9 cellular contexts compared by ENCODE assay signal in genomic region chr4:38621004-38621684, GRCh38. TPM values are rescaled to one million over a fixed set of nuclear protein-coding genes. Genes with fewer than 3 reads are reported as not detected.
DNase-seq lines count a peak whose midpoint lies in the region; ATAC-seq, FAIRE-seq and TF ChIP-seq lines count a peak whose summit lies in the region.
"Had no signal": no experiment of that assay in that cellular context is flagged by ENCODE, and none has a peak within 500 bp of the region (broad histone marks: within the 10 kb centered on the region; RNA-seq: fewer than 3 reads in every experiment).

No MANE protein-coding gene starts in this region.

- H3K14ac ChIP-seq in H1 (ENCODE audit: insufficient read length): no peak overlapping the region

- H3K27me3 ChIP-seq in H1 (replicated peaks in 1 of 4; ENCODE audit: control insufficient read depth in 3 of 4, extremely low read depth in 1 of 4, insufficient read depth in 3 of 4, low read length in 3 of 4) (no peaks in the 10 kb centered on the region), psoas muscle (ENCODE audit: insufficient read depth in 3 of 3, low read length in 2 of 3) (no peaks in the 10 kb centered on the region)

- H2BK20ac ChIP-seq in H1 (ENCODE audit: low read length): no peak overlapping the region

- H3K79me2 ChIP-seq in H1 (ENCODE audit: control insufficient read depth in 1 of 2, insufficient read depth in 2 of 2, low read length in 2 of 2): no peaks in the 10 kb centered on the region

- no peak for TF ChIP-seq CTCF in H1 (IDR thresholded peaks at IDR 0.05; ENCODE audit: control extremely low read depth in 1 of 3, insufficient read depth in 1 of 3, low read depth in 1 of 3, low read length in 3 of 3)
- no peak for TF ChIP-seq CTCF in psoas muscle (IDR thresholded peaks at IDR 0.05)

- CTCF ChIA-PET in H1 (lab: Charles Lee; ENCODE audit: partially characterized antibody): interaction anchor here (1.1 to 1.7 kb wide), 2 partner anchors 11 to 54 kb away, joined by 5 to 10 read pairs; no protein-coding TSS in a partner anchor

- POLR2A ChIA-PET in H1 (lab: Charles Lee; ENCODE audit: partially characterized antibody): no interaction called here

- H3K79me1 ChIP-seq in H1 (ENCODE audit: low read depth, low read length): no peaks in the 10 kb centered on the region

- ATAC-seq in psoas muscle (peak; percentile 88 to 98 (median 96)), HG03175 (IDR thresholded peaks at IDR 0.05; ENCODE audit: unreplicated experiment) (no peak), GM19328 (IDR thresholded peaks at IDR 0.05; ENCODE audit: unreplicated experiment) (no peak)
- no peak for ATAC-seq in activated T-helper 17 cell treated with anti-CD3 and anti-CD28 coated beads, Interleukin-2, amount 50 U/mL, for 72 hours (replicated peaks)

- intact Hi-C loops in psoas muscle (cut with DNase I): no loop called here

- DNase-seq in GM03348 (ENCODE audit: low spot score) (peak; percentile 75), NCI-H345 treated with DMSO at 0.1 percent for 48 hours (lab: John Stamatoyannopoulos, UW; ENCODE audit: unreplicated experiment) (peak; percentile 15), H1 (ENCODE audit: low read depth in 1 of 2, low spot score in 2 of 2) (peak in 1 of 2 experiments; percentile 20), psoas muscle (no peak), NCI-H1048 (lab: John Stamatoyannopoulos, UW) (no peak)

- WGBS in H1 (ENCODE audit: extremely low coverage in 1 of 2, insufficient coverage in 1 of 2, insufficient read length in 1 of 2, insufficient replicate concordance in 2 of 2, low coverage in 1 of 2, low lambda C conversion rate in 2 of 2, missing lambda C conversion rate in 1 of 2), 2 experiments: 86% methylated on average over 9 of the region's 9 CpGs; no CpG with 5 or more reads in 1 of the 2 experiments
- 76 to 79% (median 77%) methylated on average over 9 of the region's 9 CpGs for WGBS in psoas muscle, 3 donors

- H3K27me3 Mint-ChIP-seq in activated T-helper 17 cell treated with anti-CD3 and anti-CD28 coated beads, Interleukin-2, amount 50 U/mL, for 72 hours: no peaks in the 10 kb centered on the region

- peak overlapping the region; percentile 23; the same call in 1 of the 2 replicates for H2AFZ ChIP-seq in H1 (ENCODE audit: low read length)

- H4K91ac ChIP-seq in H1 (replicated peaks; ENCODE audit: insufficient read length, low read length): no peak overlapping the region

- H3K9me3 Mint-ChIP-seq in activated T-helper 17 cell treated with anti-CD3 and anti-CD28 coated beads, Interleukin-2, amount 50 U/mL, for 72 hours: no peaks in the 10 kb centered on the region
- H3K9me3 Mint-ChIP-seq: nephron had no signal

- no peaks in the 10 kb centered on the region for H3K9me3 ChIP-seq in H1 (ENCODE audit: insufficient read depth in 2 of 2, low read depth in 1 of 2, low read length in 1 of 2)
- H3K9me3 ChIP-seq in psoas muscle: no peaks in the 10 kb centered on the region

- no peaks in the 10 kb centered on the region for H3K23me2 ChIP-seq in H1 (ENCODE audit: low read depth, low read length)

- H3K27ac ChIP-seq in H1 (ENCODE audit: low read depth, low read length) (no peak overlapping the region), psoas muscle (peak overlapping the region; percentile 78)

- H3K4me3 ChIP-seq in H1 (ENCODE audit: extremely low read depth in 1 of 4, insufficient read depth in 2 of 4, low read depth in 3 of 4, low read length in 4 of 4) (no peak overlapping the region), psoas muscle (no peak overlapping the region)

- TF ChIP-seq EP300 in H1 (IDR thresholded peaks at IDR 0.05; ENCODE audit: borderline replicate concordance in 1 of 2, low read depth in 2 of 2, low read length in 2 of 2): no peak

- no peak overlapping the region for H2BK5ac ChIP-seq in H1 (ENCODE audit: low read depth, low read length)

- no peaks in the 10 kb centered on the region for H3K36me3 ChIP-seq in H1 (ENCODE audit: control insufficient read depth in 2 of 4, insufficient read depth in 4 of 4, low read length in 3 of 4)
- no peaks in the 10 kb centered on the region for H3K36me3 ChIP-seq in psoas muscle (ENCODE audit: insufficient read depth in 1 of 2, low read depth in 1 of 2)

- H3K27ac Mint-ChIP-seq in activated T-helper 17 cell treated with anti-CD3 and anti-CD28 coated beads, Interleukin-2, amount 50 U/mL, for 72 hours: no peak overlapping the region
- H3K27ac Mint-ChIP-seq: nephron had no signal

- no peak for TF ChIP-seq POLR2A in H1 (IDR thresholded peaks at IDR 0.05; ENCODE audit: control extremely low read depth in 1 of 2, low read depth in 2 of 2, low read length in 2 of 2)

- no peak for FAIRE-seq in H1 (lab: Jason Lieb, UNC)

- no peaks in the 10 kb centered on the region for H3K4me1 ChIP-seq in H1 (replicated peaks in 1 of 4; ENCODE audit: control insufficient read depth in 3 of 4, insufficient read depth in 4 of 4, low read length in 3 of 4)
- peaks cover 21% of the 10 kb centered on the region for H3K4me1 ChIP-seq in psoas muscle

- H2BK15ac ChIP-seq in H1 (ENCODE audit: low read length): no peak overlapping the region

- H4K8ac ChIP-seq in H1 (ENCODE audit: extremely low read depth, insufficient read depth, low read length): no peak overlapping the region; the same call in 1 of the 2 replicates

- no peak overlapping the region for H3K4me2 ChIP-seq in H1 (ENCODE audit: insufficient read depth in 1 of 2, low read depth in 2 of 2, low read length in 2 of 2)

- no peak overlapping the region for H4K5ac ChIP-seq in H1 (ENCODE audit: insufficient read length, low read depth, low read length)

- no peaks in the 10 kb centered on the region for H3K36me3 Mint-ChIP-seq in activated T-helper 17 cell treated with anti-CD3 and anti-CD28 coated beads, Interleukin-2, amount 50 U/mL, for 72 hours (ENCODE audit: low read depth)

- no peaks in the 10 kb centered on the region for H4K20me1 ChIP-seq in H1 (replicated peaks in 1 of 2; ENCODE audit: control insufficient read depth in 1 of 2, insufficient read depth in 2 of 2, low read length in 2 of 2)

- H3K9ac ChIP-seq in H1 (replicated peaks in 1 of 4; ENCODE audit: extremely low read depth in 1 of 4, low read depth in 3 of 4, low read length in 3 of 4): no peak overlapping the region

- peaks cover 5% of the 10 kb centered on the region for H3K4me1 Mint-ChIP-seq in activated T-helper 17 cell treated with anti-CD3 and anti-CD28 coated beads, Interleukin-2, amount 50 U/mL, for 72 hours

- no peak overlapping the region for H3K4ac ChIP-seq in H1 (replicated peaks; ENCODE audit: insufficient read length, low read depth, low read length)

- H3K18ac ChIP-seq in H1 (ENCODE audit: extremely low read depth, low read length): no peak overlapping the region

- no peak overlapping the region for H3K4me3 Mint-ChIP-seq in activated T-helper 17 cell treated with anti-CD3 and anti-CD28 coated beads, Interleukin-2, amount 50 U/mL, for 72 hours
- H3K4me3 Mint-ChIP-seq: nephron had no signal

- no peak for TF ChIP-seq RAD21 in H1 (IDR thresholded peaks at IDR 0.05 in 1 of 2, conservative IDR thresholded peaks at IDR 0.05 in 1 of 2; ENCODE audit: low read depth in 2 of 2, low read length in 2 of 2)

- no peak overlapping the region for H3K56ac ChIP-seq in H1 (replicated peaks; ENCODE audit: insufficient read length, low read depth, low read length)

- H3K23ac ChIP-seq in H1 (ENCODE audit: insufficient read length): no peak overlapping the region

- H2AK5ac ChIP-seq in H1 (ENCODE audit: low read depth, low read length): no peak overlapping the region

- no peak overlapping the region for H2BK120ac ChIP-seq in H1 (replicated peaks; ENCODE audit: low read depth, low read length)

- H2BK12ac ChIP-seq in H1 (ENCODE audit: low read depth, low read length): no peak overlapping the region

TF ChIP-seq in H1, 55 proteins besides CTCF, POLR2A, EP300 and RAD21:
- TF ChIP-seq RNF2 (IDR thresholded peaks at IDR 0.05; ENCODE audit: borderline replicate concordance, low read depth, low read length, missing control alignments, poor library complexity, severe bottlenecking) (no peak), NRF1 (IDR thresholded peaks at IDR 0.05; ENCODE audit: low read depth, low read length) (no peak), CHD2 (IDR thresholded peaks at IDR 0.05; ENCODE audit: low read length) (no peak), SAP30 (IDR thresholded peaks at IDR 0.05; ENCODE audit: insufficient read depth, insufficient replicate concordance, low read length) (no peak), ZNF274 (IDR thresholded peaks at IDR 0.05; ENCODE audit: borderline replicate concordance, extremely low read depth, low read length) (no peak), GABPA (IDR thresholded peaks at IDR 0.05; ENCODE audit: borderline replicate concordance, insufficient read depth, low read length) (no peak), CREB1 (IDR thresholded peaks at IDR 0.05) (no peak), TAF7 (optimal IDR thresholded peaks at IDR 0.05; ENCODE audit: borderline replicate concordance, low read depth, low read length) (no peak), SP1 (IDR thresholded peaks at IDR 0.05; ENCODE audit: low read depth, low read length) (no peak), HDAC6 (IDR thresholded peaks at IDR 0.05; ENCODE audit: low read depth, low read length) (no peak), FOSL1 (IDR thresholded peaks at IDR 0.05; ENCODE audit: insufficient read depth, low read depth, low read length) (no peak), USF2 (IDR thresholded peaks at IDR 0.05; ENCODE audit: low read length) (no peak), RBBP5 (IDR thresholded peaks at IDR 0.05; ENCODE audit: borderline replicate concordance, low read depth, low read length) (no peak)
TF ChIP-seq in H1: peak in this region for 0.

RNA-seq across cellular contexts. Expression of gene KLF3, which starts 42.9 kb away (rescaled TPM):
- total RNA-seq in H1 (2021; fragmentation: NEBNext Ultra II Directional; extraction: Animal tissue kit (Norgen Biotek cat#: 25700)): 13.4 and 14.9 TPM in 2 replicates
- polyA plus RNA-seq in H1 (2011; rRNA removed) (7.1 and 8.0 TPM in 2 replicates), psoas muscle (10 to 100 TPM in 2 of 3 donors, 1 to 10 TPM in 1; 8.9 to 14.7 (median 12.2) TPM)
- polyA plus RNA-seq in H1 (2011; cell fraction: cytosol; rRNA removed): 5.2 TPM
- 9.5 TPM for polyA plus RNA-seq in H1 (2011; cell fraction: nucleus; rRNA removed)
- polyA plus RNA-seq in H1 (2012, experiment 1 of 2): 6.2 to 8.7 TPM (median 6.8 TPM) in 4 replicates
- polyA plus RNA-seq in H1 (2012, experiment 2 of 2): 2.2 TPM
- polyA plus RNA-seq in H1 (2013, experiment 1 of 2): 7.3 TPM
- 7.4 TPM for polyA plus RNA-seq in H1 (2013, experiment 2 of 2)
- polyA minus RNA-seq in H1 (2011; rRNA and poly(A)+ RNA removed): 15.0 and 19.5 TPM in 2 replicates
- polyA minus RNA-seq in H1 (2011; cell fraction: cytosol; rRNA and poly(A)+ RNA removed): 7.0 TPM
- polyA minus RNA-seq in H1 (2011; cell fraction: nucleus; rRNA and poly(A)+ RNA removed): 41.1 TPM
- total RNA-seq in psoas muscle: 10 to 100 TPM; 14.2 to 29.1 (median 18.5) TPM
- 1 to 10 TPM; 4.3 to 5.5 TPM for total RNA-seq in activated T-helper 17 cell treated with anti-CD3 and anti-CD28 coated beads, Interleukin-2, amount 50 U/mL, for 72 hours

Comparison
In these comparisons a context has a peak if more than half of its experiments do, and no peak if none do; other contexts are left out.
1. DNase-seq: peak in GM03348 (single experiment) and NCI-H345 treated with DMSO at 0.1 percent for 48 hours (single experiment); none in psoas muscle (0 of 2) and NCI-H1048 (single experiment).
2. ATAC-seq: peak in psoas muscle (4 of 4); none in HG03175 (single experiment), activated T-helper 17 cell treated with anti-CD3 and anti-CD28 coated beads, Interleukin-2, amount 50 U/mL, for 72 hours (single experiment) and GM19328 (single experiment).